Comparison of ENCODE assay signal across 8 cellular contexts in genomic region chr16:89422905-89423630, GRCh38.
DNase-seq lines count a peak whose midpoint lies in the region; ATAC-seq, FAIRE-seq and TF ChIP-seq lines count a peak whose summit lies in the region.

No MANE protein-coding gene starts in this region.

- peaks cover 33% of the 10 kb centered on the region for H3K4me1 ChIP-seq in A549

- no peak for TF ChIP-seq RAD21 in A549 (conservative IDR thresholded peaks at IDR 0.05 in 1 of 2, IDR thresholded peaks at IDR 0.05 in 1 of 2)

- H3K4me3 Mint-ChIP-seq in glutamatergic neuron (ENCODE audit: unreplicated experiment) = no peak overlapping the region

- CTCF ChIA-PET in A549 (lab: Yijun Ruan, JAX) = interaction anchor here (1.2 kb wide), 1 partner anchor 9 kb away, joined by 5 read pairs; no protein-coding TSS in a partner anchor

- no peaks in the 10 kb centered on the region for H3K9me3 ChIP-seq in A549

- no peak for TF ChIP-seq EP300 in A549 (IDR thresholded peaks at IDR 0.05)

- no peak overlapping the region for H3K27ac ChIP-seq in A549
- H3K27ac ChIP-seq in substantia nigra (ENCODE audit: low read depth, low read length, poor library complexity, severe bottlenecking) = no peak overlapping the region

- TF ChIP-seq CTCF in A549 (IDR thresholded peaks at IDR 0.05) = no peak
- no peak for TF ChIP-seq CTCF in glutamatergic neuron (IDR thresholded peaks at IDR 0.05; ENCODE audit: partially characterized antibody, unreplicated experiment)

- POLR2A ChIA-PET in A549 (lab: Yijun Ruan, JAX) = no interaction called here

- H3K27ac Mint-ChIP-seq in glutamatergic neuron (ENCODE audit: unreplicated experiment) = peak overlapping the region; percentile 7

- no peak overlapping the region for H3K4me3 ChIP-seq in A549

- DNase-seq in A549 (ENCODE audit: low read depth in 1 of 2, low spot score in 1 of 2) (no peak), glutamatergic neuron (no peak), DMS53 treated with DMSO at 0.1 percent for 48 hours (lab: John Stamatoyannopoulos, UW; ENCODE audit: unreplicated experiment) (no peak), substantia nigra (lab: John Stamatoyannopoulos, UW) (no peak)
- peak; percentile 48 to 54 for DNase-seq in activated CD8-positive, alpha-beta memory T cell treated with anti-CD3 and anti-CD28 coated beads for 4 hours (ENCODE audit: low read depth in 2 of 2)
- peak; percentile 60 for DNase-seq in stimulated activated CD8-positive, alpha-beta memory T cell treated with anti-CD3 and anti-CD28 coated beads, Interleukin-12 subunit alpha, Interleukin-12 subunit beta, amount 100 ng/mL, for 4 hours (ENCODE audit: low read depth)

- ATAC-seq in A549 (peak; percentile 33 to 41; a peak in 3 of 6 replicates), GM19328 (IDR thresholded peaks at IDR 0.05; ENCODE audit: unreplicated experiment) (peak; percentile 56), HG03439 (IDR thresholded peaks at IDR 0.05; ENCODE audit: unreplicated experiment) (peak; percentile 56)

- WGBS in A549 (ENCODE audit: missing lambda C conversion rate) = 70% methylated on average over 16 of the region's 16 CpGs

- no peak overlapping the region for H3K4me2 ChIP-seq in A549

- H3K27me3 Mint-ChIP-seq in glutamatergic neuron (ENCODE audit: unreplicated experiment) = peaks cover 11% of the 10 kb centered on the region

- peaks cover 16% of the 10 kb centered on the region for H3K9me3 Mint-ChIP-seq in glutamatergic neuron (ENCODE audit: unreplicated experiment)

- no peak for FAIRE-seq in A549 (lab: Jason Lieb, UNC)

- no peak for TF ChIP-seq POLR2A in A549 (IDR thresholded peaks at IDR 0.05; ENCODE audit: low read length)

- H3K36me3 Mint-ChIP-seq in glutamatergic neuron (ENCODE audit: unreplicated experiment) = no peaks in the 10 kb centered on the region

- H3K4me1 Mint-ChIP-seq in glutamatergic neuron (ENCODE audit: low read depth, unreplicated experiment) = peaks cover 65% of the 10 kb centered on the region

TF ChIP-seq in A549, 52 proteins besides CTCF, POLR2A, EP300 and RAD21:
- TF ChIP-seq SMC3 (IDR thresholded peaks at IDR 0.05) (no peak), BCL3 (IDR thresholded peaks at IDR 0.05) (no peak), MAX (IDR thresholded peaks at IDR 0.05) (no peak), HEYL (CRISPR knock-in tag; IDR thresholded peaks at IDR 0.05) (no peak), MYC (IDR thresholded peaks at IDR 0.05; ENCODE audit: borderline replicate concordance, low read length) (no peak), CHD2 (IDR thresholded peaks at IDR 0.05; ENCODE audit: low read length, partially characterized antibody) (no peak), TFCP2L1 (CRISPR knock-in tag; IDR thresholded peaks at IDR 0.05) (no peak), HOXB13 (CRISPR knock-in tag; IDR thresholded peaks at IDR 0.05; ENCODE audit: low read depth) (no peak), ELK1 (IDR thresholded peaks at IDR 0.05; ENCODE audit: low read depth, low read length) (no peak), POLR2AphosphoS2 (conservative IDR thresholded peaks at IDR 0.05; ENCODE audit: low read length) (no peak), CEBPB (IDR thresholded peaks at IDR 0.05) (no peak), NPAS2 (CRISPR knock-in tag; IDR thresholded peaks at IDR 0.05; ENCODE audit: borderline replicate concordance) (no peak), CHD4 (IDR thresholded peaks at IDR 0.05; ENCODE audit: borderline replicate concordance) (no peak), REST (IDR thresholded peaks at IDR 0.05) (no peak), ESRRA (IDR thresholded peaks at IDR 0.05; ENCODE audit: borderline replicate concordance, low read length) (no peak), PBX3 (IDR thresholded peaks at IDR 0.05) (no peak), MAFK (IDR thresholded peaks at IDR 0.05; ENCODE audit: partially characterized antibody) (no peak), CBX8 (IDR thresholded peaks at IDR 0.05) (no peak), SREBF2 (IDR thresholded peaks at IDR 0.05) (no peak), NR3C1 (IDR thresholded peaks at IDR 0.05) (no peak)

Comparison
In these comparisons a context has a peak if more than half of its experiments do, and no peak if none do; other contexts are left out.
1. DNase-seq: peak in activated CD8-positive, alpha-beta memory T cell treated with anti-CD3 and anti-CD28 coated beads for 4 hours (2 of 2) and stimulated activated CD8-positive, alpha-beta memory T cell treated with anti-CD3 and anti-CD28 coated beads, Interleukin-12 subunit alpha, Interleukin-12 subunit beta, amount 100 ng/mL, for 4 hours (single experiment); none in A549 (0 of 2), glutamatergic neuron (single experiment), DMS53 treated with DMSO at 0.1 percent for 48 hours (single experiment) and substantia nigra (0 of 49).
2. Peak in every context shown above with its lines, with median percentiles within 50 percentile points of each other: ATAC-seq.